9 cellular contexts compared by ENCODE assay signal in the genomic region with DNA sequence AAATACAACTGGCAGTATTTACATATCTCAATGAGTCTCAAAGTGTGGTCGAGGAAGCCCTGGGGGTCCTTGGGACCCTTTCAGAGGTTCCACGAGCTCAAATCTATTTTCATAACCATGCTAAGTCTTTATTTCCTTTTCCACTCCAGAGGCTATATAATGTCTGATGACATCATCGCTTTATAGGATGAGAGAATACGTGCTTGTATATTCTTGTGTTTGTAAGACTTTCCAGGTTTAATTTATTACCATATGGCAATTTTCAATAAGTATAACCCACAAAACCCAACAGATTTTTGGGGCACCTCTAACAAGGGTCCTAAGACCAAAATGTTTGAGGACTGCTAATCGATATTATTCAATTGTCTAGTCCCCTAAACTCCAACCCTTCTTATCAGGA. TPM values are rescaled to one million over a fixed set of nuclear protein-coding genes. Genes with fewer than 3 reads are reported as not detected.
DNase-seq lines count a peak whose midpoint lies in the region; ATAC-seq, FAIRE-seq and TF ChIP-seq lines count a peak whose summit lies in the region.
"Had no signal": no experiment of that assay in that cellular context is flagged by ENCODE, and none has a peak within 500 bp of the region (broad histone marks: within the 10 kb centered on the region; RNA-seq: fewer than 3 reads in every experiment).

No MANE protein-coding gene starts in this region.

- FAIRE-seq in A549 (lab: Jason Lieb, UNC): no peak

- no peak for TF ChIP-seq RAD21 in A549 (conservative IDR thresholded peaks at IDR 0.05 in 1 of 2, IDR thresholded peaks at IDR 0.05 in 1 of 2)

- no peak overlapping the region for H3K4me3 ChIP-seq in A549
- H3K4me3 ChIP-seq in breast epithelium: peak overlapping the region in 1 of 3 donors; percentile 87
- no peak overlapping the region for H3K4me3 ChIP-seq in naive thymus-derived CD4-positive, alpha-beta T cell (ENCODE audit: low read length)

- H3K4me1 ChIP-seq in A549: peaks cover 18% of the 10 kb centered on the region; the same call in 2 of the 3 replicates
- H3K4me1 ChIP-seq in breast epithelium: peaks cover 0 to 15% of the 10 kb centered on the region in 2 donors
- H3K4me1 ChIP-seq in naive thymus-derived CD4-positive, alpha-beta T cell (ENCODE audit: control insufficient read depth in 2 of 2, insufficient read depth in 2 of 2, low read length in 2 of 2): peaks cover 4 to 12% of the 10 kb centered on the region in 2 donors

- intact Hi-C loops in breast epithelium (cut with DNase I; ENCODE audit: low total_unique reads): no loop called here
- intact Hi-C loops in naive thymus-derived CD4-positive, alpha-beta T cell (cut with micrococcal nuclease): loop anchor here (2.0 to 10.0 kb wide), 12 partner anchors 22 to 2000 kb away; partner anchors contain the start of genes PRRC2C (in 2 of the 2), ATP1B1 (in 1 of the 2), DCAF6 (in 1 of the 2) and KIFAP3 (in 1 of the 2)

- POLR2A ChIA-PET in A549 (lab: Yijun Ruan, JAX): interaction anchor here (2.0 kb wide), 1 partner anchor 24 kb away, joined by 10 read pairs; no protein-coding TSS in a partner anchor
- POLR2A ChIA-PET in naive thymus-derived CD4-positive, alpha-beta T cell (lab: Charles Lee): no interaction called here

- TF ChIP-seq POLR2A in A549 (IDR thresholded peaks at IDR 0.05; ENCODE audit: low read length) (no peak), breast epithelium (IDR thresholded peaks at IDR 0.05) (no peak)

- TF ChIP-seq EP300 in A549 (IDR thresholded peaks at IDR 0.05): no peak

- no peaks in the 10 kb centered on the region for H3K9me3 Mint-ChIP-seq in IgD-negative memory B cell
- H3K9me3 Mint-ChIP-seq in naive thymus-derived CD4-positive, alpha-beta T cell: no peaks in the 10 kb centered on the region

- no peak for ATAC-seq in A549
- no peak for ATAC-seq in naive thymus-derived CD4-positive, alpha-beta T cell
- ATAC-seq in GM21447 (IDR thresholded peaks at IDR 0.05; ENCODE audit: unreplicated experiment): no peak
- ATAC-seq in HG03457 (IDR thresholded peaks at IDR 0.05; ENCODE audit: unreplicated experiment): no peak

- H3K4me3 Mint-ChIP-seq in IgD-negative memory B cell: peak overlapping the region; percentile 19 to 95 (median 60)
- peak overlapping the region in 8 of 10 donors; percentile 31 to 98 (median 94) for H3K4me3 Mint-ChIP-seq in naive thymus-derived CD4-positive, alpha-beta T cell

- H3K36me3 Mint-ChIP-seq in IgD-negative memory B cell: no peaks in the 10 kb centered on the region
- no peaks in the 10 kb centered on the region for H3K36me3 Mint-ChIP-seq in naive thymus-derived CD4-positive, alpha-beta T cell

- 77% methylated on average over 5 of the region's 5 CpGs for WGBS in A549 (ENCODE audit: missing lambda C conversion rate)

- TF ChIP-seq CTCF in A549 (IDR thresholded peaks at IDR 0.05) (no peak), breast epithelium (IDR thresholded peaks at IDR 0.05) (no peak)

- peak overlapping the region; percentile 87 for H3K4me2 ChIP-seq in A549

- H3K27ac Mint-ChIP-seq in IgD-negative memory B cell: peak overlapping the region in 1 of 3 donors; percentile 24
- H3K27ac Mint-ChIP-seq in naive thymus-derived CD4-positive, alpha-beta T cell: peak overlapping the region in 1 of 9 donors; percentile 86

- peaks cover 2% of the 10 kb centered on the region for H3K27me3 Mint-ChIP-seq in IgD-negative memory B cell
- peaks cover 0 to 8% (median 0%) of the 10 kb centered on the region in 5 donors for H3K27me3 Mint-ChIP-seq in naive thymus-derived CD4-positive, alpha-beta T cell

- H3K27me3 ChIP-seq in breast epithelium: no peaks in the 10 kb centered on the region
- H3K27me3 ChIP-seq in naive thymus-derived CD4-positive, alpha-beta T cell (ENCODE audit: control insufficient read depth in 2 of 2, insufficient read depth in 2 of 2, low read length in 2 of 2): no peaks in the 10 kb centered on the region

- H3K27ac ChIP-seq in A549 (peak overlapping the region in 1 of 2 experiments; percentile 77; a peak in 1 of 6 replicates), breast epithelium (peak overlapping the region; percentile 99)
- H3K27ac ChIP-seq in naive thymus-derived CD4-positive, alpha-beta T cell (ENCODE audit: low read depth, low read length): no peak overlapping the region

- no peaks in the 10 kb centered on the region for H3K9me3 ChIP-seq in A549
- H3K9me3 ChIP-seq in breast epithelium: no peaks in the 10 kb centered on the region
- no peaks in the 10 kb centered on the region for H3K9me3 ChIP-seq in naive thymus-derived CD4-positive, alpha-beta T cell (ENCODE audit: control insufficient read depth in 2 of 3, low read length in 3 of 3)

- H3K4me1 Mint-ChIP-seq in IgD-negative memory B cell: peaks cover 10 to 32% (median 13%) of the 10 kb centered on the region in 3 donors
- H3K4me1 Mint-ChIP-seq in naive thymus-derived CD4-positive, alpha-beta T cell: peaks cover 35 to 49% (median 39%) of the 10 kb centered on the region in 7 donors

- CTCF ChIA-PET in A549 (lab: Yijun Ruan, JAX): interaction anchor here (1.0 to 1.3 kb wide), 4 partner anchors 9 to 63 kb away, joined by 3 to 5 read pairs (median 3); no protein-coding TSS in a partner anchor
- CTCF ChIA-PET in naive thymus-derived CD4-positive, alpha-beta T cell (lab: Charles Lee): interaction anchor here (1.3 kb wide), 1 partner anchor 310 kb away, joined by 9 read pairs; no protein-coding TSS in a partner anchor

- no peaks in the 10 kb centered on the region for H3K36me3 ChIP-seq in breast epithelium
- no peaks in the 10 kb centered on the region for H3K36me3 ChIP-seq in naive thymus-derived CD4-positive, alpha-beta T cell (ENCODE audit: control insufficient read depth in 2 of 3, insufficient read depth in 3 of 3, low read length in 3 of 3)

- no peak for DNase-seq in A549 (ENCODE audit: low read depth in 1 of 2, low spot score in 1 of 2)
- DNase-seq in breast epithelium (ENCODE audit: low spot score in 2 of 2): no peak
- no peak for DNase-seq in naive thymus-derived CD4-positive, alpha-beta T cell
- no peak for DNase-seq in mesenteric fat pad (ENCODE audit: low spot score)
- DNase-seq in epidermal melanocyte (ENCODE audit: insufficient read length, low spot score): no peak
- DNase-seq: NCI-H1105 had no signal

TF ChIP-seq in A549, 52 proteins besides CTCF, POLR2A, EP300 and RAD21 (continues in another document):
- TF ChIP-seq KDM5A (IDR thresholded peaks at IDR 0.05) (no peak), GATA3 (IDR thresholded peaks at IDR 0.05; ENCODE audit: borderline replicate concordance) (no peak), CHD2 (IDR thresholded peaks at IDR 0.05; ENCODE audit: low read length, partially characterized antibody) (no peak), RARB (CRISPR knock-in tag; IDR thresholded peaks at IDR 0.05) (no peak), FOXS1 (CRISPR knock-in tag; IDR thresholded peaks at IDR 0.05) (no peak), NPAS2 (CRISPR knock-in tag; IDR thresholded peaks at IDR 0.05; ENCODE audit: borderline replicate concordance) (no peak), CEBPB (IDR thresholded peaks at IDR 0.05) (no peak), TFCP2L1 (CRISPR knock-in tag; IDR thresholded peaks at IDR 0.05) (no peak)
- TF ChIP-seq, protein P1, sequence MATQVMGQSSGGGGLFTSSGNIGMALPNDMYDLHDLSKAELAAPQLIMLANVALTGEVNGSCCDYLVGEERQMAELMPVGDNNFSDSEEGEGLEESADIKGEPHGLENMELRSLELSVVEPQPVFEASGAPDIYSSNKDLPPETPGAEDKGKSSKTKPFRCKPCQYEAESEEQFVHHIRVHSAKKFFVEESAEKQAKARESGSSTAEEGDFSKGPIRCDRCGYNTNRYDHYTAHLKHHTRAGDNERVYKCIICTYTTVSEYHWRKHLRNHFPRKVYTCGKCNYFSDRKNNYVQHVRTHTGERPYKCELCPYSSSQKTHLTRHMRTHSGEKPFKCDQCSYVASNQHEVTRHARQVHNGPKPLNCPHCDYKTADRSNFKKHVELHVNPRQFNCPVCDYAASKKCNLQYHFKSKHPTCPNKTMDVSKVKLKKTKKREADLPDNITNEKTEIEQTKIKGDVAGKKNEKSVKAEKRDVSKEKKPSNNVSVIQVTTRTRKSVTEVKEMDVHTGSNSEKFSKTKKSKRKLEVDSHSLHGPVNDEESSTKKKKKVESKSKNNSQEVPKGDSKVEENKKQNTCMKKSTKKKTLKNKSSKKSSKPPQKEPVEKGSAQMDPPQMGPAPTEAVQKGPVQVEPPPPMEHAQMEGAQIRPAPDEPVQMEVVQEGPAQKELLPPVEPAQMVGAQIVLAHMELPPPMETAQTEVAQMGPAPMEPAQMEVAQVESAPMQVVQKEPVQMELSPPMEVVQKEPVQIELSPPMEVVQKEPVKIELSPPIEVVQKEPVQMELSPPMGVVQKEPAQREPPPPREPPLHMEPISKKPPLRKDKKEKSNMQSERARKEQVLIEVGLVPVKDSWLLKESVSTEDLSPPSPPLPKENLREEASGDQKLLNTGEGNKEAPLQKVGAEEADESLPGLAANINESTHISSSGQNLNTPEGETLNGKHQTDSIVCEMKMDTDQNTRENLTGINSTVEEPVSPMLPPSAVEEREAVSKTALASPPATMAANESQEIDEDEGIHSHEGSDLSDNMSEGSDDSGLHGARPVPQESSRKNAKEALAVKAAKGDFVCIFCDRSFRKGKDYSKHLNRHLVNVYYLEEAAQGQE (IDR thresholded peaks at IDR 0.05): no peak

RNA-seq across cellular contexts. Expression of gene SLC19A2, which starts 1.4 kb away (rescaled TPM):
- polyA plus RNA-seq in A549 (2011; rRNA removed) (11.7 and 13.3 TPM in 2 replicates), A549 (2017; fragmentation: RNase III; extraction: RNeasy Plus Mini Kit Qiagen cat#74134 plus additional on column Dnase treatment) (4.5 to 5.2 TPM (median 4.7 TPM) in 3 replicates), IgD-negative memory B cell (0.16 TPM)
- polyA plus RNA-seq in A549 (2012; cell fraction: cytosol; rRNA removed): 3.4 and 4.7 TPM in 2 replicates
- polyA plus RNA-seq in A549 (2012; cell fraction: nucleus; rRNA removed): 4.7 and 5.7 TPM in 2 replicates
- polyA minus RNA-seq in A549 (2011; rRNA and poly(A)+ RNA removed): 9.1 and 9.6 TPM in 2 replicates
- total RNA-seq in breast epithelium (10 to 100 TPM; 34.7 to 71.8 (median 64.2) TPM), mesenteric fat pad (53.9 TPM)
- total RNA-seq in naive thymus-derived CD4-positive, alpha-beta T cell: 1 to 10 TPM; 3.7 to 5.9 (median 4.8) TPM
- polyA plus RNA-seq in naive thymus-derived CD4-positive, alpha-beta T cell: under 1 TPM; 0.53 to 0.66 TPM

RNA-seq across cellular contexts. Expression of gene CCDC181, which starts 59.9 kb away (rescaled TPM):
- polyA plus RNA-seq in A549 (2011; rRNA removed) (0.26 and 0.35 TPM in 2 replicates), A549 (2017; fragmentation: RNase III; extraction: RNeasy Plus Mini Kit Qiagen cat#74134 plus additional on column Dnase treatment) (0.14 to 0.26 TPM (median 0.20 TPM) in 3 replicates), IgD-negative memory B cell (not detected)
- 0.03 and 0.07 TPM in 2 replicates for polyA plus RNA-seq in A549 (2012; cell fraction: cytosol; rRNA removed)
- not detected in 2 replicates for polyA plus RNA-seq in A549 (2012; cell fraction: nucleus; rRNA removed)
- 0.17 TPM in 1 of 2 replicates, not detected in the other for polyA minus RNA-seq in A549 (2011; rRNA and poly(A)+ RNA removed)
- total RNA-seq in breast epithelium (under 1 TPM in 2 of 3 donors, not detected in 1; 0.66 to 0.73 TPM), mesenteric fat pad (0.58 TPM)
- total RNA-seq in naive thymus-derived CD4-positive, alpha-beta T cell: not detected
- not detected for polyA plus RNA-seq in naive thymus-derived CD4-positive, alpha-beta T cell
